24 cellular contexts compared by ENCODE assay signal in the genomic region with DNA sequence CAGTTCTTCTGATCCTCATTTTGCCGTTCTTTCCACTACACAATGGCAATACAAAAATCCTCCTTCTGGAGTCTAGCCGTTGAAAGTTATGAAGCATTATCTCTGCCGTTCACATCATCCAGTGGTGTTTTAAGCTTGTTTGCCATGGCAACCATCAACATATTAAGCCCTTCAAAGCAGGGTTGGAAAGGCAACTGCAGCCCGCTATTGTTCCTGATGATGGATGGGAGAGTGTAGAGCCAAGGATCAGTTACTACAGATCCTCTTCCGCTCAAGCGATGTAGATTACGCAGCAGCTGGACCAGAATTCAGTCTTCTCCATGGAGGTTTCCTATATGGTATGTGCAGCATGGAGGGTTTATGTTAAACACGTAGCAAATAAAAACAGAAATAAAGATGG.
DNase-seq lines count a peak whose midpoint lies in the region; ATAC-seq and TF ChIP-seq lines count a peak whose summit lies in the region.
"Had no signal": no experiment of that assay in that cellular context is flagged by ENCODE, and none has a peak within 500 bp of the region (broad histone marks: within the 10 kb centered on the region; RNA-seq: fewer than 3 reads in every experiment).

No MANE protein-coding gene starts in this region.

- DNase-seq in DMS53 (lab: John Stamatoyannopoulos, UW) (peak; percentile 7), DMS53 treated with DMSO at 0.1 percent for 48 hours (lab: John Stamatoyannopoulos, UW; ENCODE audit: unreplicated experiment) (no peak), NCI-H82 (lab: John Stamatoyannopoulos, UW) (peak; percentile 37), NCI-H82 treated with DMSO at 0.1 percent for 48 hours (lab: John Stamatoyannopoulos, UW; ENCODE audit: unreplicated experiment) (no peak), NCI-H69 (lab: John Stamatoyannopoulos, UW) (peak; percentile 77), left kidney (ENCODE audit: low read depth, low spot score) (peak; percentile 41), foreskin keratinocyte (no peak)
- DNase-seq: 8988T; ACHN; BE2C; CD8-positive, alpha-beta memory T cell; DMS 273 treated with DMSO at 0.1 percent for 48 hours; GM23248; H7; Karpas-422; NCI-H1105; NCI-H446 treated with DMSO at 0.1 percent for 48 hours; NCI-H774; SHP77 treated with DMSO at 0.1 percent for 48 hours; T-helper 1 cell had no signal

- H3K27ac ChIP-seq in foreskin keratinocyte = no peak overlapping the region
- H3K27ac ChIP-seq: GM23248, RWPE1 had no signal

- H3K27me3 ChIP-seq in foreskin keratinocyte = no peaks in the 10 kb centered on the region
- H3K27me3 ChIP-seq: BE2C had no signal

- no peak for TF ChIP-seq CTCF in foreskin keratinocyte (conservative IDR thresholded peaks at IDR 0.05)

- no peaks in the 10 kb centered on the region for H3K4me1 ChIP-seq in foreskin keratinocyte
- H3K4me1 ChIP-seq: BE2C had no signal

- ATAC-seq in HG03139 (IDR thresholded peaks at IDR 0.05; ENCODE audit: unreplicated experiment) = no peak
- ATAC-seq in foreskin keratinocyte = no peak
- ATAC-seq: HepG2, Panc1 had no signal

Comparison
In these comparisons a context has a peak if more than half of its experiments do, and no peak if none do; other contexts are left out.
1. DNase-seq: peak in DMS53 (single experiment), NCI-H82 (single experiment), NCI-H69 (single experiment) and left kidney (single experiment); none in DMS53 treated with DMSO at 0.1 percent for 48 hours (single experiment), NCI-H82 treated with DMSO at 0.1 percent for 48 hours (single experiment) and foreskin keratinocyte (0 of 2).